ENCODE assay signal across 9 cellular contexts in the genomic region with DNA sequence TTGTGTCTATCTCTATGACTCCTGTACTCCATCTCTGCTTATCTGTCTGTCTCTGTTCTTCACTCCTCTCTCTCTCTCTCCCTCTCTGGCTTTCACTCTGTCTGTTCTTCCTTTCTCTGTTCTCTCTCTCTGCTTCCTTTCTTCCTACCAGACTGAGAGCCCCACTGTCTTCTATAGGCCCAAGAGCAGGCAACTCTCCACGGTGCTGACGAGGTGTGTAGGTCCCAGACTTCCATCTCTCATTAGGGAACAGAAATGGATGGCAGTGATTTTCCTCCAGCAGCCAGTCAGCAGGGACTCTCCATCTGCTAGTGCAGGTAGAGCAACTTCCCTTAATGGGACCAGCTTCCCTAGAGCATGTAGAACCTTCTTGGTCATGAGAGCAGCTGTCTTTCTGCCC.
"Had no signal": no experiment of that assay in that cellular context is flagged by ENCODE, and none has a peak within 500 bp of the region (broad histone marks: within the 10 kb centered on the region; RNA-seq: fewer than 3 reads in every experiment).

No MANE protein-coding gene starts in this region.

- ATAC-seq: activated CD4-positive, CD25-positive, alpha-beta regulatory T cell treated with anti-CD3 and anti-CD28 coated beads, Interleukin-2, amount 50 U/mL, for 24 hours; gastrocnemius medialis had no signal

- H3K27ac ChIP-seq: gastrocnemius medialis, neutrophil, thyroid gland had no signal

- H3K4me3 ChIP-seq: gastrocnemius medialis, thyroid gland had no signal

- H3K9me3 ChIP-seq: gastrocnemius medialis, neutrophil, thyroid gland had no signal

- H3K27me3 ChIP-seq: thyroid gland had no signal

- DNase-seq: activated T-cell treated with anti-CD3 and anti-CD28 coated beads, Interleukin-2, amount 50 U/mL, for 1 hour; gastrocnemius medialis; kidney glomerular epithelial cell; posterior cingulate gyrus; stimulated activated CD4-positive, alpha-beta T cell treated with anti-CD3 and anti-CD28 coated beads, Interleukin-4, amount 100 ng/mL, for 4 hours; T-helper 2 cell; thyroid gland had no signal

- H3K4me1 ChIP-seq: gastrocnemius medialis, thyroid gland had no signal

- H3K36me3 ChIP-seq: gastrocnemius medialis, neutrophil, thyroid gland had no signal
